In the genomic region with DNA sequence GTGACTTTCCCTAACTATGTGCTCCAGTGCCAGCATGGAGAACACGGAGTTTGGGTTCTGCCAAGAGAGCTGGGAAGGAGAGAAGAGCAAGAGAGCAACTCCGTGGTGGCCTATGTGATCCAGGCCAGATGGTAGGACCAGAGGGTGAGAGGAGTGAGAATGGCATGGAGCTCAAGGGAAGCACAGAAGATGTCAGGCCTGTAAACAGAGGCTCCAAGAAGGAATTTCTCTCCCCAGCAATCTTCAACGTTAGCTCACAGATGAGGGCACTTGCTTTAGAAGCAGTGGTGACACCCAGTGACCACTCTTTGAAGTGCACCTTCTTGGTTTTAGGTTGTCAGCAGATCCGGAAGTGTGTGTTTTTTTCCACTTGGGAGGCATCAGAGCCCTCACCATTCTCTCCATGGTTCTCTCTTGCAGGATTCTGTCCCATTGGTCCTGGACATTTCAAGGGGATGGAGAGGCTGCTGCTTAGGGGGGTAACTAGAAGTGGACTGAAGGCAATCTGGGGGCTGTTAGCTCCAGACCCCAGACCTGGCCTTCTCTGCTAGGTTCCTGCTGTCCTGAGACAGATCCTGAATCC, we compare ENCODE assay signal across 8 cellular contexts. TPM values are rescaled to one million over a fixed set of nuclear protein-coding genes. Genes with fewer than 3 reads are reported as not detected.
A peak's percentile ranks its signal among the peaks of the same experiment; 100 is the strongest.
DNase-seq lines count a peak whose midpoint lies in the region; ATAC-seq and TF ChIP-seq lines count a peak whose summit lies in the region.

No MANE protein-coding gene starts in this region.

- peak overlapping the region in 1 of 3 experiments; percentile 34 for H3K27ac Mint-ChIP-seq in nephron

- ATAC-seq in activated T-cell treated with anti-CD3 and anti-CD28 coated beads, Interleukin-2, amount 50 U/mL, for 4 hours = peak; percentile 51 to 69
- ATAC-seq in HG03097 (IDR thresholded peaks at IDR 0.05; ENCODE audit: low FRiP score, unreplicated experiment) = no peak

- H3K9me3 ChIP-seq in tibial nerve = no peaks in the 10 kb centered on the region

- H3K36me3 Mint-ChIP-seq in activated T-cell treated with anti-CD3 and anti-CD28 coated beads, Interleukin-2, amount 50 U/mL, for 4 hours (ENCODE audit: insufficient read depth) = no peaks in the 10 kb centered on the region
- H3K36me3 Mint-ChIP-seq in nephron (ENCODE audit: low read depth) = no peaks in the 10 kb centered on the region

- peaks cover 0 to 18% (median 0%) of the 10 kb centered on the region in 4 donors for H3K4me1 ChIP-seq in tibial nerve

- TF ChIP-seq CTCF in GM10266 (IDR thresholded peaks at IDR 0.05; ENCODE audit: control insufficient read depth, insufficient read depth, low read depth, missing control alignments) = peak; percentile 78
- TF ChIP-seq CTCF in fibroblast of the aortic adventitia (IDR thresholded peaks at IDR 0.05; ENCODE audit: insufficient read depth, low read length) = peak; percentile 88
- peak; percentile 70 to 74 (median 73) for TF ChIP-seq CTCF in nephron (IDR thresholded peaks at IDR 0.05; ENCODE audit: unreplicated experiment in 3 of 3)
- TF ChIP-seq CTCF in tibial nerve (IDR thresholded peaks at IDR 0.05) = peak; percentile 64 to 71 (median 67)

- H3K4me3 Mint-ChIP-seq in activated T-cell treated with anti-CD3 and anti-CD28 coated beads, Interleukin-2, amount 50 U/mL, for 4 hours = no peak overlapping the region
- H3K4me3 Mint-ChIP-seq in nephron = no peak overlapping the region

- no peak for TF ChIP-seq POLR2A in tibial nerve (IDR thresholded peaks at IDR 0.05)

- peaks cover 7% of the 10 kb centered on the region for H3K27me3 Mint-ChIP-seq in activated T-cell treated with anti-CD3 and anti-CD28 coated beads, Interleukin-2, amount 50 U/mL, for 4 hours (ENCODE audit: low read depth)
- H3K27me3 Mint-ChIP-seq in nephron (ENCODE audit: low read depth) = no peaks in the 10 kb centered on the region

- no peak for TF ChIP-seq EP300 in tibial nerve (IDR thresholded peaks at IDR 0.05)

- H3K9me3 Mint-ChIP-seq in activated T-cell treated with anti-CD3 and anti-CD28 coated beads, Interleukin-2, amount 50 U/mL, for 4 hours = no peaks in the 10 kb centered on the region
- H3K9me3 Mint-ChIP-seq in nephron = no peaks in the 10 kb centered on the region

- no peaks in the 10 kb centered on the region for H3K27me3 ChIP-seq in tibial nerve

- WGBS in tibial nerve, 2 donors = 29 to 34% methylated on average over 4 of the region's 4 CpGs

- H3K4me3 ChIP-seq in fibroblast of the aortic adventitia (ENCODE audit: low read depth, low read length) (no peak overlapping the region), tibial nerve (no peak overlapping the region)

- no peaks in the 10 kb centered on the region for H3K36me3 ChIP-seq in tibial nerve

- DNase-seq in GM10266 (ENCODE audit: extremely low spot score) (peak; percentile 76), HPDE6-E6E7 (ENCODE audit: extremely low spot score) (peak; percentile 77), NOMO-1 treated with DMSO at 0.1 percent for 48 hours (lab: John Stamatoyannopoulos, UW; ENCODE audit: unreplicated experiment) (peak; percentile 49), fibroblast of the aortic adventitia (ENCODE audit: low read depth) (peak; percentile 89), tibial nerve (ENCODE audit: low spot score in 2 of 2) (peak; percentile 61 to 92)
- peak; percentile 20 for DNase-seq in activated T-cell treated with anti-CD3 and anti-CD28 coated beads, Interleukin-2, amount 50 U/mL, for 4 hours

- peak overlapping the region in 1 of 4 donors; percentile 57 for H3K27ac ChIP-seq in tibial nerve

- H3K4me1 Mint-ChIP-seq in activated T-cell treated with anti-CD3 and anti-CD28 coated beads, Interleukin-2, amount 50 U/mL, for 4 hours (ENCODE audit: low read depth) = peaks cover 5% of the 10 kb centered on the region
- peaks cover 10% of the 10 kb centered on the region for H3K4me1 Mint-ChIP-seq in nephron

RNA-seq across cellular contexts. Expression of a gene that starts 18.1 kb away (rescaled TPM):
- under 1 TPM; 0.16 to 0.86 (median 0.54) TPM for total RNA-seq in activated T-cell treated with anti-CD3 and anti-CD28 coated beads, Interleukin-2, amount 50 U/mL, for 4 hours
- 95.5 and 232 TPM in 2 replicates for total RNA-seq in fibroblast of the aortic adventitia (ENCODE audit: low replicate concordance)
- total RNA-seq in tibial nerve = 100 to 1,000 TPM; 170 to 198 (median 183) TPM

RNA-seq across cellular contexts. Expression of a gene that starts 33.0 kb away (rescaled TPM):
- 10 to 100 TPM in 2 of 3 donors, 1 to 10 TPM in 1; 8.5 to 14.6 (median 10.6) TPM for total RNA-seq in activated T-cell treated with anti-CD3 and anti-CD28 coated beads, Interleukin-2, amount 50 U/mL, for 4 hours
- total RNA-seq in fibroblast of the aortic adventitia (ENCODE audit: low replicate concordance) (45.1 and 94.0 TPM in 2 replicates), tibial nerve (10 to 100 TPM; 28.5 to 49.6 (median 42.4) TPM)

Comparison
In these comparisons a context has a peak if more than half of its experiments do, and no peak if none do; other contexts are left out.
1. DNase-seq: peak in every context shown above with its lines; median percentile 89 in fibroblast of the aortic adventitia; 77 in HPDE6-E6E7; 76 in tibial nerve; 76 in GM10266; 49 in NOMO-1 treated with DMSO at 0.1 percent for 48 hours; 20 in activated T-cell treated with anti-CD3 and anti-CD28 coated beads, Interleukin-2, amount 50 U/mL, for 4 hours.
2. RNA of a gene that starts 18.1 kb away (total RNA-seq): 170 to 198 TPM in tibial nerve and 95.5 to 232 TPM in fibroblast of the aortic adventitia; 0.16 to 0.86 TPM in activated T-cell treated with anti-CD3 and anti-CD28 coated beads, Interleukin-2, amount 50 U/mL, for 4 hours; every median in the first group is over 10 times any median in the second.
3. Peak in every context shown above with its lines, with median percentiles within 50 percentile points of each other: CTCF ChIP-seq.